8 cellular contexts compared by ENCODE assay signal in genomic region chr1:154998818-154999650, GRCh38. TPM values are rescaled to one million over a fixed set of nuclear protein-coding genes. Genes with fewer than 3 reads are reported as not detected.
DNase-seq lines count a peak whose midpoint lies in the region; ATAC-seq and TF ChIP-seq lines count a peak whose summit lies in the region.

No MANE protein-coding gene starts in this region.

- no peak for ATAC-seq in natural killer cell

- peak overlapping the region; percentile 46 for H3K4me3 ChIP-seq in NT2/D1 (ENCODE audit: insufficient read length, low read depth)
- peak overlapping the region; percentile 80 to 97 (median 92) for H3K4me3 ChIP-seq in esophagus muscularis mucosa
- H3K4me3 ChIP-seq in suprapubic skin, result peak overlapping the region; percentile 97

- intact Hi-C loops in esophagus muscularis mucosa (cut with DNase I) (loop anchor here (5.0 kb wide), 1 partner anchor 37 kb away; the partner anchor contains the start of gene PYGO2), natural killer cell (cut with micrococcal nuclease) (loop anchor here (2.0 kb wide), 1 partner anchor 38 kb away; the partner anchor contains the start of gene PYGO2)

- H3K36me3 Mint-ChIP-seq in natural killer cell, result no peaks in the 10 kb centered on the region

- peaks cover 10% of the 10 kb centered on the region for H3K4me1 ChIP-seq in NT2/D1 (ENCODE audit: insufficient read depth, insufficient read length)
- H3K4me1 ChIP-seq in esophagus muscularis mucosa, result peaks cover 17 to 41% (median 37%) of the 10 kb centered on the region in 4 donors
- peaks cover 36% of the 10 kb centered on the region for H3K4me1 ChIP-seq in suprapubic skin

- peak overlapping the region; percentile 88 for H3K4me3 Mint-ChIP-seq in natural killer cell

- H3K27me3 Mint-ChIP-seq in natural killer cell (ENCODE audit: low read depth in 2 of 2), result no peaks in the 10 kb centered on the region

- H3K4me1 Mint-ChIP-seq in natural killer cell, result peaks cover 15 to 39% of the 10 kb centered on the region in 2 donors

- 24% methylated on average over 19 of the region's 50 CpGs for WGBS in esophagus muscularis mucosa
- WGBS in suprapubic skin, result 10% methylated on average over 32 of the region's 50 CpGs

- no peaks in the 10 kb centered on the region for H3K9me3 ChIP-seq in NT2/D1 (ENCODE audit: insufficient read depth, low read length)
- no peaks in the 10 kb centered on the region for H3K9me3 ChIP-seq in esophagus muscularis mucosa
- no peaks in the 10 kb centered on the region for H3K9me3 ChIP-seq in suprapubic skin

- H3K27ac Mint-ChIP-seq in natural killer cell, result peak overlapping the region; percentile 47 to 92

- no peaks in the 10 kb centered on the region for H3K9me3 Mint-ChIP-seq in natural killer cell

- TF ChIP-seq EP300 in esophagus muscularis mucosa (IDR thresholded peaks at IDR 0.05), result no peak
- TF ChIP-seq EP300 in suprapubic skin (IDR thresholded peaks at IDR 0.05), result no peak

- TF ChIP-seq CTCF in GM20000 (IDR thresholded peaks at IDR 0.05; ENCODE audit: extremely low read depth, missing control alignments) (peak; percentile 65), esophagus muscularis mucosa (IDR thresholded peaks at IDR 0.05) (peak; percentile 67 to 85 (median 78)), natural killer cell (IDR thresholded peaks at IDR 0.05) (peak; percentile 79), suprapubic skin (IDR thresholded peaks at IDR 0.05) (peak; percentile 72 to 76)

- TF ChIP-seq POLR2A in esophagus muscularis mucosa (IDR thresholded peaks at IDR 0.05; ENCODE audit: low read depth) (no peak), suprapubic skin (IDR thresholded peaks at IDR 0.05) (no peak)

- H3K27me3 ChIP-seq in NT2/D1 (ENCODE audit: insufficient read depth, insufficient read length), result no peaks in the 10 kb centered on the region
- H3K27me3 ChIP-seq in esophagus muscularis mucosa, result no peaks in the 10 kb centered on the region
- H3K27me3 ChIP-seq in suprapubic skin, result no peaks in the 10 kb centered on the region

- peaks cover 3% of the 10 kb centered on the region for H3K36me3 ChIP-seq in NT2/D1 (ENCODE audit: insufficient read depth, insufficient read length, low read length)
- H3K36me3 ChIP-seq in esophagus muscularis mucosa, result no peaks in the 10 kb centered on the region
- H3K36me3 ChIP-seq in suprapubic skin, result no peaks in the 10 kb centered on the region

- DNase-seq in AML-193 (lab: John Stamatoyannopoulos, UW) (peak; percentile 61 to 71), GM20000 (ENCODE audit: low spot score) (peak; percentile 78), NT2/D1 (ENCODE audit: low read depth, low spot score) (peak; percentile 93), esophagus muscularis mucosa (ENCODE audit: extremely low spot score) (no peak), natural killer cell (no peak), suprapubic skin (ENCODE audit: low spot score in 2 of 2) (peak; percentile 76 to 82), middle frontal gyrus (ENCODE audit: extremely low spot score, low spot score) (no peak)
- peak; percentile 77 for DNase-seq in activated T-cell treated with anti-CD3 and anti-CD28 coated beads, Interleukin-2, amount 50 U/mL, for 1 hour

- peak overlapping the region; percentile 75 for H3K9ac ChIP-seq in NT2/D1 (ENCODE audit: insufficient read length, low read depth)

- H3K27ac ChIP-seq in esophagus muscularis mucosa (replicated peaks in 1 of 4) (peak overlapping the region; percentile 97 to 99 (median 98)), suprapubic skin (peak overlapping the region; percentile 96)

RNA-seq across cellular contexts. Expression of gene ZBTB7B, which starts 3.6 kb away (rescaled TPM):
- total RNA-seq in esophagus muscularis mucosa (10 to 100 TPM; 50.0 to 68.9 (median 55.8) TPM), natural killer cell (10 to 100 TPM; 61.2 to 75.4 (median 63.3) TPM), suprapubic skin (100 to 1,000 TPM; 238 to 243 (median 239) TPM)

RNA-seq across cellular contexts. Expression of gene LENEP, which starts 5.6 kb away (rescaled TPM):
- not detected for total RNA-seq in esophagus muscularis mucosa
- not detected for total RNA-seq in natural killer cell
- 1 to 10 TPM in 1 of 4 donors, not detected in 3; 3.0 TPM for total RNA-seq in suprapubic skin

RNA-seq across cellular contexts. Expression of gene FLAD1, which starts 15.9 kb away (rescaled TPM):
- total RNA-seq in esophagus muscularis mucosa, result 10 to 100 TPM; 19.5 to 29.6 (median 23.0) TPM
- total RNA-seq in natural killer cell, result 10 to 100 TPM; 32.1 to 47.6 (median 38.7) TPM
- total RNA-seq in suprapubic skin, result 10 to 100 TPM; 42.0 to 59.7 (median 52.3) TPM

RNA-seq across cellular contexts. Expression of gene CKS1B, which starts 24.6 kb away (rescaled TPM):
- total RNA-seq in esophagus muscularis mucosa, result 10 to 100 TPM; 11.6 to 21.5 (median 18.8) TPM
- total RNA-seq in natural killer cell, result 10 to 100 TPM in 2 of 3 donors, 1 to 10 TPM in 1; 8.5 to 13.0 (median 12.9) TPM
- 10 to 100 TPM; 37.8 to 55.4 (median 49.7) TPM for total RNA-seq in suprapubic skin

RNA-seq across cellular contexts. Expression of gene SHC1, which starts 28.5 kb away (rescaled TPM):
- total RNA-seq in esophagus muscularis mucosa (100 to 1,000 TPM in 1 of 4 donors, 10 to 100 TPM in 3; 60.6 to 101 (median 93.4) TPM), natural killer cell (100 to 1,000 TPM in 1 of 3 donors, 10 to 100 TPM in 2; 94.6 to 112 (median 96.8) TPM), suprapubic skin (100 to 1,000 TPM in 1 of 4 donors, 10 to 100 TPM in 3; 54.5 to 102 (median 69.5) TPM)

Comparison
In these comparisons a context has a peak if more than half of its experiments do, and no peak if none do; other contexts are left out.
1. DNase-seq: peak in AML-193 (2 of 2), GM20000 (single experiment), NT2/D1 (single experiment), activated T-cell treated with anti-CD3 and anti-CD28 coated beads, Interleukin-2, amount 50 U/mL, for 1 hour (single experiment) and suprapubic skin (2 of 2); none in esophagus muscularis mucosa (single experiment), natural killer cell (single experiment) and middle frontal gyrus (single experiment).
2. H3K4me3 ChIP-seq: peak in every context shown above with its lines; median percentile 97 in suprapubic skin; 92 in esophagus muscularis mucosa; 46 in NT2/D1.
3. Peak in every context shown above with its lines, with median percentiles within 50 percentile points of each other: CTCF ChIP-seq.